11 cellular contexts compared by ENCODE assay signal in genomic region chr3:20668411-20668810, GRCh38.
DNase-seq lines count a peak whose midpoint lies in the region; ATAC-seq and TF ChIP-seq lines count a peak whose summit lies in the region.
"Had no signal": no experiment of that assay in that cellular context is flagged by ENCODE, and none has a peak within 500 bp of the region (broad histone marks: within the 10 kb centered on the region; RNA-seq: fewer than 3 reads in every experiment).

No MANE protein-coding gene starts in this region.

- no peaks in the 10 kb centered on the region for H4K20me1 ChIP-seq in fibroblast of lung (ENCODE audit: control insufficient read depth, extremely low read depth, insufficient read depth, low read length)

- H3K4me1 Mint-ChIP-seq in osteocyte (ENCODE audit: unreplicated experiment) = no peaks in the 10 kb centered on the region
- H3K4me1 Mint-ChIP-seq in stimulated activated naive CD8-positive, alpha-beta T cell treated with anti-CD3 and anti-CD28 coated beads, Interleukin-15, amount 100 ng/mL, for 72 hours = no peaks in the 10 kb centered on the region
- H3K4me1 Mint-ChIP-seq: activated naive CD4-positive, alpha-beta T cell treated with anti-CD3 and anti-CD28 coated beads, Interleukin-2, amount 50 U/mL, for 24 hours; naive thymus-derived CD4-positive, alpha-beta T cell had no signal

- no peak overlapping the region for H3K4me3 Mint-ChIP-seq in osteocyte (ENCODE audit: unreplicated experiment)
- no peak overlapping the region for H3K4me3 Mint-ChIP-seq in stimulated activated naive CD8-positive, alpha-beta T cell treated with anti-CD3 and anti-CD28 coated beads, Interleukin-15, amount 100 ng/mL, for 72 hours
- H3K4me3 Mint-ChIP-seq: activated naive CD4-positive, alpha-beta T cell treated with anti-CD3 and anti-CD28 coated beads, Interleukin-2, amount 50 U/mL, for 24 hours; naive thymus-derived CD4-positive, alpha-beta T cell had no signal

- no peak overlapping the region for H3K4me2 ChIP-seq in fibroblast of lung (ENCODE audit: extremely low read depth, insufficient read depth, low read length)

- CTCF ChIA-PET in HEK293T (lab: Yijun Ruan, JAX) = no interaction called here

- POLR2A ChIA-PET in HEK293T (lab: Yijun Ruan, JAX) = no interaction called here

- peak; percentile 10 for DNase-seq in HEK293T (ENCODE audit: extremely low spot score)
- peak; percentile 62 for DNase-seq in RPMI7951 (ENCODE audit: low read depth)
- peak; percentile 22 to 54 for DNase-seq in fibroblast of lung (ENCODE audit: low read depth in 2 of 2)
- DNase-seq in osteocyte (ENCODE audit: extremely low spot score, unreplicated experiment) = no peak
- no peak for DNase-seq in DMS114 treated with DMSO at 0.1 percent for 48 hours (lab: John Stamatoyannopoulos, UW; ENCODE audit: unreplicated experiment)
- no peak for DNase-seq in stimulated activated naive CD8-positive, alpha-beta T cell treated with anti-CD3 and anti-CD28 coated beads, Interleukin-15, amount 100 ng/mL, for 72 hours
- DNase-seq in CD1c-positive myeloid dendritic cell (ENCODE audit: extremely low spot score) = no peak
- DNase-seq: DND-41; effector CD4-positive, alpha-beta T cell; naive thymus-derived CD4-positive, alpha-beta T cell had no signal

- H3K79me2 ChIP-seq in fibroblast of lung (ENCODE audit: control insufficient read depth, insufficient read depth, low read length) = no peaks in the 10 kb centered on the region

- no peak overlapping the region for H3K9ac ChIP-seq in fibroblast of lung (ENCODE audit: insufficient read depth, low read length)

- no peak overlapping the region for H3K4me3 ChIP-seq in fibroblast of lung (replicated peaks in 1 of 4; ENCODE audit: control extremely low read depth in 1 of 4, insufficient read depth in 1 of 4, low read depth in 3 of 4, low read length in 4 of 4)

- no peak overlapping the region for H3K27ac ChIP-seq in fibroblast of lung (ENCODE audit: insufficient read depth, low read length)

- no peaks in the 10 kb centered on the region for H3K36me3 Mint-ChIP-seq in osteocyte (ENCODE audit: unreplicated experiment)
- H3K36me3 Mint-ChIP-seq: naive thymus-derived CD4-positive, alpha-beta T cell had no signal

- H2AFZ ChIP-seq in fibroblast of lung (ENCODE audit: low read length) = no peak overlapping the region

- no peak overlapping the region for H3K27ac Mint-ChIP-seq in osteocyte (ENCODE audit: unreplicated experiment)
- no peak overlapping the region for H3K27ac Mint-ChIP-seq in stimulated activated naive CD8-positive, alpha-beta T cell treated with anti-CD3 and anti-CD28 coated beads, Interleukin-15, amount 100 ng/mL, for 72 hours
- H3K27ac Mint-ChIP-seq: activated naive CD4-positive, alpha-beta T cell treated with anti-CD3 and anti-CD28 coated beads, Interleukin-2, amount 50 U/mL, for 24 hours; naive thymus-derived CD4-positive, alpha-beta T cell had no signal

- H3K36me3 ChIP-seq in fibroblast of lung (ENCODE audit: control insufficient read depth, insufficient read depth, low read length) = no peaks in the 10 kb centered on the region

- H3K9me3 Mint-ChIP-seq in osteocyte (ENCODE audit: unreplicated experiment) = no peaks in the 10 kb centered on the region
- peaks cover 0 to 13% of the 10 kb centered on the region in 2 donors for H3K9me3 Mint-ChIP-seq in stimulated activated naive CD8-positive, alpha-beta T cell treated with anti-CD3 and anti-CD28 coated beads, Interleukin-15, amount 100 ng/mL, for 72 hours

- no peak for ATAC-seq in stimulated activated naive CD8-positive, alpha-beta T cell treated with anti-CD3 and anti-CD28 coated beads, Interleukin-15, amount 100 ng/mL, for 72 hours
- ATAC-seq: naive thymus-derived CD4-positive, alpha-beta T cell had no signal

- H3K27me3 ChIP-seq in fibroblast of lung (ENCODE audit: control insufficient read depth, insufficient read depth, low read length) = no peaks in the 10 kb centered on the region

- no peaks in the 10 kb centered on the region for H3K9me3 ChIP-seq in fibroblast of lung (ENCODE audit: control insufficient read depth, insufficient read depth, low read depth, low read length)

- TF ChIP-seq CTCF in fibroblast of lung (conservative IDR thresholded peaks at IDR 0.05 in 1 of 2, IDR thresholded peaks at IDR 0.05 in 1 of 2; ENCODE audit: low read depth in 1 of 2, low read length in 2 of 2) = peak in 1 of 2 donors; percentile 3
- peak; percentile 12 for TF ChIP-seq CTCF in osteocyte (IDR thresholded peaks at IDR 0.05)

- no peaks in the 10 kb centered on the region for H3K27me3 Mint-ChIP-seq in osteocyte (ENCODE audit: unreplicated experiment)
- no peaks in the 10 kb centered on the region for H3K27me3 Mint-ChIP-seq in stimulated activated naive CD8-positive, alpha-beta T cell treated with anti-CD3 and anti-CD28 coated beads, Interleukin-15, amount 100 ng/mL, for 72 hours
- H3K27me3 Mint-ChIP-seq: activated naive CD4-positive, alpha-beta T cell treated with anti-CD3 and anti-CD28 coated beads, Interleukin-2, amount 50 U/mL, for 24 hours; naive thymus-derived CD4-positive, alpha-beta T cell had no signal

- H3K4me1 ChIP-seq in fibroblast of lung (ENCODE audit: control insufficient read depth, extremely low read depth, insufficient read depth, low read length) = no peaks in the 10 kb centered on the region

TF ChIP-seq in HEK293T, 16 proteins besides CTCF, POLR2A, EP300 and RAD21:
- TF ChIP-seq ZNF384 (IDR thresholded peaks at IDR 0.05) (no peak), ARNT (IDR thresholded peaks at IDR 0.05) (no peak), ELF4 (IDR thresholded peaks at IDR 0.05) (no peak), PKNOX1 (IDR thresholded peaks at IDR 0.05) (no peak), BHLHE40 (IDR thresholded peaks at IDR 0.05; ENCODE audit: borderline replicate concordance) (no peak), HDGF (IDR thresholded peaks at IDR 0.05; ENCODE audit: borderline replicate concordance) (no peak), NFRKB (IDR thresholded peaks at IDR 0.05) (no peak), FOXA1 (IDR thresholded peaks at IDR 0.05) (no peak), LEF1 (IDR thresholded peaks at IDR 0.05; ENCODE audit: borderline replicate concordance) (no peak)
TF ChIP-seq in HEK293T: peak in this region for 0.

Comparison
In these comparisons a context has a peak if more than half of its experiments do, and no peak if none do; other contexts are left out.
1. DNase-seq: peak in HEK293T (single experiment), RPMI7951 (single experiment) and fibroblast of lung (2 of 2); none in osteocyte (single experiment), DMS114 treated with DMSO at 0.1 percent for 48 hours (single experiment), stimulated activated naive CD8-positive, alpha-beta T cell treated with anti-CD3 and anti-CD28 coated beads, Interleukin-15, amount 100 ng/mL, for 72 hours (0 of 2) and CD1c-positive myeloid dendritic cell (single experiment).